8 cellular contexts compared by ENCODE assay signal in the genomic region with DNA sequence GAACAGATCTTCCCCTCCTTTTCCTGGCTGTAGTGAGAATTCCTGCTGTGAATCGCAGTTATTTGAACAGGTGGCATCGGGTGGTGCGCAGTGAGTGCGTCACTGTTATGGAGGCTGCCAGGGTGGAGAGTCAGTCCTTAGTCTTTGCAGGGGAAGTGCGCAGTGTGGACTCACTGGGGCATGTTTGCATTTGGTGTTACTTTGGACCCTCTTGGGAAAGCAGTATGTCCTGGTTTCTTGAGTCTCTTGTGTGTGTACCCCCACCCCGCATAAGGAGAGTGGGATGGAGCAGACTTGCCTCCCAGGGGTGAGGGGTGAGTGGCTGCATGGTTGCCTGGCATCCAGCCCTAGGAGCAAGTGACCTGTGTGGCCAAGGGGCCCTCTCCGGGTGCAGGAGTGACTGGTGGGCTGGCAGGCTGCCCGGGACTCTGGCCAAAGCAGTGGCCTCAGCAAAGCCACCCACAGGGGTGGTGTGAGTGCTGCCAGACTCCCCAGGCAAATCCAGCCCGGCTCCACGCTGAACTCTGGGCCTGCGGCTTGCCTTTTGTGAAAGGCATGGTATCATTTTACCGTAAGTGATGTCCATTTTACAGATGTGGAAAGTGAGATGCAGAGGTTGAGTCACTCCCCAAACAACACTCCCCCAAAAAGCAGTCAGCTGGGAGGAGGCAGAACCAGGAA. TPM values are rescaled to one million over a fixed set of nuclear protein-coding genes. Genes with fewer than 3 reads are reported as not detected.
DNase-seq lines count a peak whose midpoint lies in the region; ATAC-seq and TF ChIP-seq lines count a peak whose summit lies in the region.
"Had no signal": no experiment of that assay in that cellular context is flagged by ENCODE, and none has a peak within 500 bp of the region (broad histone marks: within the 10 kb centered on the region; RNA-seq: fewer than 3 reads in every experiment).

No MANE protein-coding gene starts in this region.

- no peaks in the 10 kb centered on the region for H3K4me1 Mint-ChIP-seq in activated CD4-positive, alpha-beta T cell treated with anti-CD3 and anti-CD28 coated beads, Interleukin-2, amount 10 ng/mL, durations not matched to agents 24 days and 14 days
- H3K4me1 Mint-ChIP-seq: activated B cell treated with CpG ODN at 0.5 μM for 24 hours had no signal

- no peaks in the 10 kb centered on the region for H3K9me3 Mint-ChIP-seq in activated CD4-positive, alpha-beta T cell treated with anti-CD3 and anti-CD28 coated beads, Interleukin-2, amount 10 ng/mL, durations not matched to agents 24 days and 14 days
- H3K9me3 Mint-ChIP-seq: activated B cell treated with CpG ODN at 0.5 μM for 24 hours had no signal

- intact Hi-C loops in ascending aorta (cut with DNase I): no loop called here
- intact Hi-C loops in left colon (cut with DNase I, micrococcal nuclease): no loop called here
- intact Hi-C loops in transverse colon (cut with DNase I; ENCODE audit: low total_unique reads): no loop called here
- intact Hi-C loops in activated CD4-positive, alpha-beta T cell treated with anti-CD3 and anti-CD28 coated beads, Interleukin-2, amount 10 ng/mL, durations not matched to agents 24 days and 14 days (cut with micrococcal nuclease): no loop called here

- H3K27me3 ChIP-seq in ascending aorta (no peaks in the 10 kb centered on the region), transverse colon (no peaks in the 10 kb centered on the region)

- no peaks in the 10 kb centered on the region for H3K27me3 Mint-ChIP-seq in activated CD4-positive, alpha-beta T cell treated with anti-CD3 and anti-CD28 coated beads, Interleukin-2, amount 10 ng/mL, durations not matched to agents 24 days and 14 days
- H3K27me3 Mint-ChIP-seq: activated B cell treated with CpG ODN at 0.5 μM for 24 hours had no signal

- H3K27ac ChIP-seq in ascending aorta (peak overlapping the region; percentile 77 to 81), transverse colon (peak overlapping the region; percentile 36 to 86 (median 68))

- in situ Hi-C loops in transverse colon (cut with MboI; ENCODE audit: low pct_ligation_motif_present in 1 of 4, low pct_unique_long_range_greater_than_20kb in 1 of 4, low sequenced_read_pairs in 3 of 4): no loop called here

- no peak for TF ChIP-seq EP300 in transverse colon (IDR thresholded peaks at IDR 0.05; ENCODE audit: low read depth)

- H3K36me3 Mint-ChIP-seq in activated CD4-positive, alpha-beta T cell treated with anti-CD3 and anti-CD28 coated beads, Interleukin-2, amount 10 ng/mL, durations not matched to agents 24 days and 14 days (ENCODE audit: low read depth): peaks cover 9% of the 10 kb centered on the region

- peak; percentile 64 for ATAC-seq in left colon

- H3K4me1 ChIP-seq in ascending aorta (peaks cover 11 to 50% of the 10 kb centered on the region in 2 donors), transverse colon (peaks cover 0 to 23% (median 17%) of the 10 kb centered on the region in 4 donors)

- H3K36me3 ChIP-seq in ascending aorta (peaks cover 0 to 48% of the 10 kb centered on the region in 2 donors), transverse colon (peaks cover 0 to 24% (median 12%) of the 10 kb centered on the region in 4 donors)

- TF ChIP-seq CTCF in ascending aorta (IDR thresholded peaks at IDR 0.05) (no peak), transverse colon (IDR thresholded peaks at IDR 0.05) (no peak)

- no peak overlapping the region for H3K4me3 Mint-ChIP-seq in activated CD4-positive, alpha-beta T cell treated with anti-CD3 and anti-CD28 coated beads, Interleukin-2, amount 10 ng/mL, durations not matched to agents 24 days and 14 days
- H3K4me3 Mint-ChIP-seq: activated B cell treated with CpG ODN at 0.5 μM for 24 hours had no signal

- WGBS in transverse colon (ENCODE audit: low coverage in 1 of 2), 2 donors: 57 to 70% methylated on average over 3 to 10 of the region's 12 CpGs

- H3K4me3 ChIP-seq in ascending aorta (no peak overlapping the region), transverse colon (no peak overlapping the region)

- no peak overlapping the region for H3K27ac Mint-ChIP-seq in activated CD4-positive, alpha-beta T cell treated with anti-CD3 and anti-CD28 coated beads, Interleukin-2, amount 10 ng/mL, durations not matched to agents 24 days and 14 days
- H3K27ac Mint-ChIP-seq: activated B cell treated with CpG ODN at 0.5 μM for 24 hours had no signal

- H3K9me3 ChIP-seq in ascending aorta (no peaks in the 10 kb centered on the region), transverse colon (no peaks in the 10 kb centered on the region)

- DNase-seq in NCI-H1092 treated with DMSO at 0.1 percent for 48 hours (lab: John Stamatoyannopoulos, UW): peak; percentile 94
- no peak for DNase-seq in ascending aorta (ENCODE audit: low spot score in 2 of 2)
- peak in 1 of 2 donors; percentile 44 for DNase-seq in left colon
- DNase-seq in transverse colon: no peak
- no peak for DNase-seq in inferior parietal cortex (ENCODE audit: extremely low spot score)
- no peak for DNase-seq in activated CD4-positive, alpha-beta T cell treated with anti-CD3 and anti-CD28 coated beads, Interleukin-2, amount 10 ng/mL, durations not matched to agents 24 days and 14 days
- no peak for DNase-seq in T-helper 2 cell
- DNase-seq: activated B cell treated with CpG ODN at 0.5 μM for 24 hours had no signal

- no peak for TF ChIP-seq POLR2A in transverse colon (IDR thresholded peaks at IDR 0.05)

RNA-seq across cellular contexts. Expression of a gene that starts 46.4 kb away (rescaled TPM):
- total RNA-seq in ascending aorta (10.0 TPM), left colon (1 to 10 TPM; 1.2 to 8.1 TPM), transverse colon (1 to 10 TPM; 1.9 to 6.8 (median 3.6) TPM)
- not detected in 2 replicates for total RNA-seq in activated CD4-positive, alpha-beta T cell treated with anti-CD3 and anti-CD28 coated beads, Interleukin-2, amount 10 ng/mL, durations not matched to agents 24 days and 14 days
